Comparison of ENCODE assay signal across 8 cellular contexts in genomic region chr19:48810151-48810550, GRCh38. TPM values are rescaled to one million over a fixed set of nuclear protein-coding genes. Genes with fewer than 3 reads are reported as not detected.
DNase-seq lines count a peak whose midpoint lies in the region; ATAC-seq, FAIRE-seq and TF ChIP-seq lines count a peak whose summit lies in the region.

No MANE protein-coding gene starts in this region.

- no peak for TF ChIP-seq EP300 in esophagus muscularis mucosa (IDR thresholded peaks at IDR 0.05)

- no peak for TF ChIP-seq CTCF in Peyer's patch (IDR thresholded peaks at IDR 0.05)
- TF ChIP-seq CTCF in esophagus muscularis mucosa (IDR thresholded peaks at IDR 0.05) = no peak
- TF ChIP-seq CTCF in retinal pigment epithelial cell (conservative IDR thresholded peaks at IDR 0.05; ENCODE audit: low read depth, low read length) = no peak

- no peaks in the 10 kb centered on the region for H3K36me3 ChIP-seq in Peyer's patch
- H3K36me3 ChIP-seq in esophagus muscularis mucosa = peaks cover 0 to 17% (median 12%) of the 10 kb centered on the region in 4 donors

- H3K9me3 ChIP-seq in Peyer's patch (no peaks in the 10 kb centered on the region), esophagus muscularis mucosa (no peaks in the 10 kb centered on the region)

- peak; percentile 40 for FAIRE-seq in GM12891 (lab: Jason Lieb, UNC)

- 17% methylated on average over 7 of the region's 7 CpGs for WGBS in esophagus muscularis mucosa

- intact Hi-C loops in esophagus muscularis mucosa (cut with DNase I) = no loop called here

- TF ChIP-seq POLR2A in GM12891 (IDR thresholded peaks at IDR 0.05; ENCODE audit: low read depth, low read length) (no peak), Peyer's patch (IDR thresholded peaks at IDR 0.05) (no peak), esophagus muscularis mucosa (IDR thresholded peaks at IDR 0.05; ENCODE audit: low read depth) (no peak)

- H3K4me3 ChIP-seq in Peyer's patch (peak overlapping the region; percentile 56 to 75 (median 68)), esophagus muscularis mucosa (peak overlapping the region; percentile 70 to 90 (median 74)), retinal pigment epithelial cell (ENCODE audit: low read length) (peak overlapping the region; percentile 62)

- H3K27me3 ChIP-seq in Peyer's patch = no peaks in the 10 kb centered on the region
- H3K27me3 ChIP-seq in esophagus muscularis mucosa = no peaks in the 10 kb centered on the region

- DNase-seq in GM12891 (ENCODE audit: insufficient read length, low spot score) (no peak), Peyer's patch (no peak), esophagus muscularis mucosa (ENCODE audit: extremely low spot score) (no peak), retinal pigment epithelial cell (ENCODE audit: low read depth) (no peak), OCI-M2 (lab: John Stamatoyannopoulos, UW; ENCODE audit: unreplicated experiment) (no peak), NCI-H446 treated with DMSO at 0.1 percent for 48 hours (lab: John Stamatoyannopoulos, UW) (no peak)

- H3K27ac ChIP-seq in Peyer's patch = peak overlapping the region; percentile 76 to 90 (median 82)
- H3K27ac ChIP-seq in esophagus muscularis mucosa (replicated peaks in 1 of 4) = peak overlapping the region; percentile 85 to 95 (median 92)

- H3K4me1 ChIP-seq in Peyer's patch (peaks cover 0 to 42% (median 11%) of the 10 kb centered on the region in 4 donors), esophagus muscularis mucosa (peaks cover 15 to 63% (median 56%) of the 10 kb centered on the region in 4 donors)

- ATAC-seq in GM19452 (IDR thresholded peaks at IDR 0.05; ENCODE audit: unreplicated experiment) (no peak), GM18867 (IDR thresholded peaks at IDR 0.05; ENCODE audit: unreplicated experiment) (no peak)

TF ChIP-seq in GM12891, 5 proteins besides CTCF, POLR2A, EP300 and RAD21:
- TF ChIP-seq SPI1 (IDR thresholded peaks at IDR 0.05; ENCODE audit: low read depth, low read length) = no peak
- no peak for TF ChIP-seq POU2F2 (IDR thresholded peaks at IDR 0.05; ENCODE audit: low read depth, low read length)
- TF ChIP-seq PAX5 (IDR thresholded peaks at IDR 0.05; ENCODE audit: insufficient read depth, low read length, severe bottlenecking) = no peak
- TF ChIP-seq TAF1 (IDR thresholded peaks at IDR 0.05; ENCODE audit: low read depth, low read length) = no peak
- no peak for TF ChIP-seq POLR2AphosphoS5 (IDR thresholded peaks at IDR 0.05; ENCODE audit: low read depth, low read length)

RNA-seq across cellular contexts. Expression of gene BCAT2, which starts 0.7 kb away (rescaled TPM):
- polyA plus RNA-seq in GM12891 (2012; ENCODE audit: low read depth, missing spikeins) = 53.9 TPM
- 10 to 100 TPM; 22.4 to 53.6 (median 30.2) TPM for total RNA-seq in Peyer's patch
- total RNA-seq in esophagus muscularis mucosa = 10 to 100 TPM; 59.0 to 93.3 (median 63.9) TPM

RNA-seq across cellular contexts. Expression of gene HSD17B14, which starts 26.1 kb away (rescaled TPM):
- 8.2 TPM for polyA plus RNA-seq in GM12891 (2012; ENCODE audit: low read depth, missing spikeins)
- total RNA-seq in Peyer's patch = 1 to 10 TPM in 3 of 4 donors, not detected in 1; 2.0 to 8.8 (median 2.8) TPM
- 1 to 10 TPM; 7.1 to 8.9 (median 7.8) TPM for total RNA-seq in esophagus muscularis mucosa

RNA-seq across cellular contexts. Expression of gene FGF21, which starts 54.8 kb away (rescaled TPM):
- polyA plus RNA-seq in GM12891 (2012; ENCODE audit: low read depth, missing spikeins) = not detected
- total RNA-seq in Peyer's patch (not detected), esophagus muscularis mucosa (not detected)

RNA-seq across cellular contexts. Expression of gene FUT1, which starts 57.7 kb away (rescaled TPM):
- polyA plus RNA-seq in GM12891 (2012; ENCODE audit: low read depth, missing spikeins) = not detected
- total RNA-seq in Peyer's patch = 1 to 10 TPM in 1 of 4 donors, under 1 TPM in 3; 0.38 to 1.2 (median 0.68) TPM
- 1 to 10 TPM in 3 of 4 donors, under 1 TPM in 1; 0.83 to 2.5 (median 2.1) TPM for total RNA-seq in esophagus muscularis mucosa

RNA-seq across cellular contexts. Expression of gene PLEKHA4, which starts 58.3 kb away (rescaled TPM):
- 9.8 TPM for polyA plus RNA-seq in GM12891 (2012; ENCODE audit: low read depth, missing spikeins)
- 10 to 100 TPM in 1 of 4 donors, 1 to 10 TPM in 3; 2.8 to 38.8 (median 5.9) TPM for total RNA-seq in Peyer's patch
- total RNA-seq in esophagus muscularis mucosa = 10 to 100 TPM; 11.4 to 27.4 (median 18.9) TPM
